In the genomic region with DNA sequence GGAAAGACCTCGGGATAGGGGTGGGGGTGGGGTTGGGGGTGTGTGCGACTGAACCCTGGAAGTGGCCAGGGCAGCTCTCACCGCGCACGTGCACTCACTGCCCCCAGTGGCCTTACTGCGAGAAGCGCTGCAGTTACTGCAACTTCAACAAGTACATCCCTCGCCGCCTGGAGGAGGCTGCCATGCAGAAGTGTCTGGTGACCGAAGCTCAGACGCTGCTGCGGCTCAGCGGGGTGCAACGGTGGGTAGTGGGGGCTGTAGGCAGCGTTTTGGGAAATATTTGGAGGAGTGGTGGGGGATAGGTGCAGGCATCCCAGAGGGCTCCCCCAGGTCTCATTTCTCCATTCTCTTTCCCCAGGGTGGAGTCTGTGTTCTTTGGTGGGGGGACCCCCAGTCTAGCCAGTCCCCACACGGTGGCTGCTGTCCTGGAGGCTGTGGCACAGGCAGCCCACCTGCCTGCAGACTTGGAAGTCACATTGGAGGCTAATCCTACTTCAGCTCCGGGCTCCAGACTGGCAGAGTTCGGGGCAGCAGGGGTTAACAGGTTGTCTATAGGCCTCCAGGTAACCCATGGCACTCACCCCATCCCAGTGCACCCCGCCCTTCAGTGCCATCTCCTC, we compare ENCODE assay signal across 1 cellular context.
TF ChIP-seq lines count a peak whose summit lies in the region.

No MANE protein-coding gene starts in this region.

TF ChIP-seq in GM12878, 131 proteins besides CTCF, POLR2A, EP300 and RAD21:
- TF ChIP-seq ZNF622 (IDR thresholded peaks at IDR 0.05) (no peak), MXI1 (IDR thresholded peaks at IDR 0.05; ENCODE audit: low read depth, low read length) (peak; percentile 20; the same call in 1 of the 2 replicates), YY1 (IDR thresholded peaks at IDR 0.05; ENCODE audit: low read depth, low read length) (0 out of 2 replicates have a peak, but pooled peaks have one; percentile 36), BHLHE40 (IDR thresholded peaks at IDR 0.05; ENCODE audit: borderline replicate concordance in 1 of 2, low read depth in 2 of 2, low read length in 1 of 2) (peak; percentile 96 to 97)
